Comparison of ENCODE assay signal across 1 cellular context in genomic region chr1:153670859-153671622, GRCh38.
TF ChIP-seq lines count a peak whose summit lies in the region.

TSS of gene ILF2 (minus strand) at chr1:153670993. CDS start at chr1:153670922, 71 bp downstream.

TF ChIP-seq in HepG2, 621 proteins besides CTCF, POLR2A, EP300 and RAD21 (continued from another document and continues in another):
- TF ChIP-seq RERE (CRISPR knock-in tag; IDR thresholded peaks at IDR 0.05; ENCODE audit: low read depth) (no peak), UBTF (CRISPR knock-in tag; IDR thresholded peaks at IDR 0.05) (no peak), KLF6 (CRISPR knock-in tag; IDR thresholded peaks at IDR 0.05) (no peak), FIP1L1 (IDR thresholded peaks at IDR 0.05; ENCODE audit: borderline replicate concordance, insufficient read depth, low read depth, low read length) (no peak), ZSCAN22 (CRISPR knock-in tag; IDR thresholded peaks at IDR 0.05) (no peak), CENPX (CRISPR knock-in tag; IDR thresholded peaks at IDR 0.05) (no peak), ZBTB49 (CRISPR knock-in tag; IDR thresholded peaks at IDR 0.05; ENCODE audit: borderline replicate concordance) (no peak), ZNF629 (CRISPR knock-in tag; conservative IDR thresholded peaks at IDR 0.05) (peak; percentile 45; the same call in 1 of the 2 replicates), U2AF2 (IDR thresholded peaks at IDR 0.05; ENCODE audit: low read depth, low read length) (no peak), SRSF4 (IDR thresholded peaks at IDR 0.05; ENCODE audit: low read depth, low read length, poor library complexity, severe bottlenecking) (no peak), PCBP2 (optimal IDR thresholded peaks at IDR 0.05; ENCODE audit: low read depth, low read length, poor library complexity, severe bottlenecking) (no peak), ZNF431 (CRISPR knock-in tag; IDR thresholded peaks at IDR 0.05; ENCODE audit: borderline replicate concordance, low read depth) (no peak), POLR2AphosphoS5 (IDR thresholded peaks at IDR 0.05; ENCODE audit: low read depth, low read length) (peak; percentile 96), SOX5 (CRISPR knock-in tag; IDR thresholded peaks at IDR 0.05; ENCODE audit: borderline replicate concordance) (no peak; the same call in 1 of the 2 replicates), REPIN1 (CRISPR knock-in tag; IDR thresholded peaks at IDR 0.05; ENCODE audit: borderline replicate concordance, low read depth) (peak; percentile 85; the same call in 1 of the 2 replicates), GLI4 (CRISPR knock-in tag; IDR thresholded peaks at IDR 0.05; ENCODE audit: borderline replicate concordance) (no peak), HNF1B (CRISPR knock-in tag; IDR thresholded peaks at IDR 0.05) (peak; percentile 67), LCORL (IDR thresholded peaks at IDR 0.05) (no peak), LCORL (CRISPR knock-in tag; IDR thresholded peaks at IDR 0.05) (peak; percentile 50; the same call in 1 of the 2 replicates), ZNF597 (CRISPR knock-in tag; IDR thresholded peaks at IDR 0.05) (peak; percentile 74; the same call in 1 of the 2 replicates), REXO4 (CRISPR knock-in tag; IDR thresholded peaks at IDR 0.05; ENCODE audit: borderline replicate concordance) (no peak), THRA (CRISPR knock-in tag; IDR thresholded peaks at IDR 0.05; ENCODE audit: borderline replicate concordance) (peak; percentile 38; the same call in 1 of the 2 replicates), ZNF343 (CRISPR knock-in tag; IDR thresholded peaks at IDR 0.05) (no peak), CCDC6 (CRISPR knock-in tag; IDR thresholded peaks at IDR 0.05) (peak; percentile 60; the same call in 1 of the 2 replicates), ZSCAN5A (CRISPR knock-in tag; IDR thresholded peaks at IDR 0.05; ENCODE audit: borderline replicate concordance) (no peak), ZNF841 (CRISPR knock-in tag; IDR thresholded peaks at IDR 0.05; ENCODE audit: borderline replicate concordance) (no peak), ZFAT (CRISPR knock-in tag; conservative IDR thresholded peaks at IDR 0.05) (no peak), PBX2 (CRISPR knock-in tag; IDR thresholded peaks at IDR 0.05) (no peak), SMAD9 (CRISPR knock-in tag; IDR thresholded peaks at IDR 0.05) (no peak), ZC3H4 (CRISPR knock-in tag; IDR thresholded peaks at IDR 0.05; ENCODE audit: borderline replicate concordance) (no peak), ATF7 (IDR thresholded peaks at IDR 0.05) (peak; percentile 73), ATF7 (CRISPR knock-in tag; IDR thresholded peaks at IDR 0.05) (no peak), ATRX (CRISPR knock-in tag; IDR thresholded peaks at IDR 0.05; ENCODE audit: borderline replicate concordance) (no peak), ZNF121 (CRISPR knock-in tag; IDR thresholded peaks at IDR 0.05) (no peak; the same call in 1 of the 2 replicates), ZNF451 (CRISPR knock-in tag; IDR thresholded peaks at IDR 0.05) (no peak), PHB2 (IDR thresholded peaks at IDR 0.05; ENCODE audit: partially characterized antibody) (no peak), SPEN (CRISPR knock-in tag; IDR thresholded peaks at IDR 0.05; ENCODE audit: low read depth) (peak; percentile 79; the same call in 1 of the 2 replicates), ZNF251 (CRISPR knock-in tag; IDR thresholded peaks at IDR 0.05) (no peak), ZNF772 (CRISPR knock-in tag; IDR thresholded peaks at IDR 0.05) (peak; percentile 21; the same call in 1 of the 2 replicates), ZNF749 (CRISPR knock-in tag; IDR thresholded peaks at IDR 0.05; ENCODE audit: borderline replicate concordance) (no peak), RXRB (CRISPR knock-in tag; IDR thresholded peaks at IDR 0.05; ENCODE audit: borderline replicate concordance) (peak; percentile 36; the same call in 1 of the 2 replicates), GLMP (CRISPR knock-in tag; IDR thresholded peaks at IDR 0.05; ENCODE audit: borderline replicate concordance) (no peak), ZBTB43 (CRISPR knock-in tag; conservative IDR thresholded peaks at IDR 0.05) (0 out of 2 replicates have a peak, but pooled peaks have one; percentile 29), ZBTB21 (CRISPR knock-in tag; IDR thresholded peaks at IDR 0.05) (peak; percentile 47; the same call in 1 of the 2 replicates)
